7 cellular contexts compared by ENCODE assay signal in the genomic region with DNA sequence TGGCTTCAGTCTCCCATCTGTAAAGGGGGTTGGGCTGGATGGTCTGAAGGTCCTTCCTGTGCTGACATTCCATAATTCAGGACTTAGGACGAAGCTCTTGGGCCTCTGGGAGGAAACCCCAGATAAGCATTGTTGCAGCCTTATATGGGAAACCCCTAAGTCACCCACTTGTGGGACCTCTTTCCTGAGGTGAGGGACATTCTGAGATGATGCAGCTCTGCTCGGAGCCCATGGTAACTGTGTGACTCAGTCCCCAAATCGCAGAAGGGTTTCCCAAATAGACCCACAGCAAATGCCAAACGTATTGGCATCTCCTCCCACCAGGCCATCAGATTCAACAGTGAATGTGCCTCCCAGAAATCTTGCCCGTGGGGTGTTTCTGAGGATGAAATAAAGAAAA. TPM values are rescaled to one million over a fixed set of nuclear protein-coding genes. Genes with fewer than 3 reads are reported as not detected.
"Had no signal": no experiment of that assay in that cellular context is flagged by ENCODE, and none has a peak within 500 bp of the region (broad histone marks: within the 10 kb centered on the region; RNA-seq: fewer than 3 reads in every experiment).

No MANE protein-coding gene starts in this region.

RNA-seq across cellular contexts. Expression of a gene that starts 9.4 kb away (rescaled TPM):
- total RNA-seq: GM23338, H7, HFFc6 had no signal

RNA-seq across cellular contexts. Expression of a gene that starts 47.2 kb away (rescaled TPM):
- total RNA-seq: GM23248, GM23338, H1, H4, H7, H9, HFFc6 had no signal

RNA-seq across cellular contexts. Expression of a gene that starts 52.9 kb away (rescaled TPM):
- total RNA-seq: GM23248, GM23338, H1, H4, H7, H9, HFFc6 had no signal
